Comparison of ENCODE assay signal across 28 cellular contexts in genomic region chr3:11900844-11901243, GRCh38.
"Had no signal": no experiment of that assay in that cellular context is flagged by ENCODE, and none has a peak within 500 bp of the region (broad histone marks: within the 10 kb centered on the region; RNA-seq: fewer than 3 reads in every experiment).

No MANE protein-coding gene starts in this region.

- H3K27ac ChIP-seq: hepatocyte, left ventricle myocardium inferior, neutrophil, ovary, right atrium auricular region, right lobe of liver, suprapubic skin, thoracic aorta, tibial artery, upper lobe of right lung had no signal

- H3K4me1 Mint-ChIP-seq: naive thymus-derived CD8-positive, alpha-beta T cell; nephron; neural crest cell; stimulated activated memory B cell treated with anti-CD40 and anti-IgM and Interleukin-4, amounts not matched to agents 10 μg/mL and 1 μg/mL and 100 μg/mL, for 72 hours had no signal

- H3K36me3 Mint-ChIP-seq: naive thymus-derived CD8-positive, alpha-beta T cell; stimulated activated memory B cell treated with anti-CD40 and anti-IgM and Interleukin-4, amounts not matched to agents 10 μg/mL and 1 μg/mL and 100 μg/mL, for 72 hours had no signal

- H3K36me3 ChIP-seq: left ventricle myocardium inferior, neutrophil, ovary, right atrium auricular region, right lobe of liver, suprapubic skin, thoracic aorta, tibial artery, upper lobe of right lung had no signal

- H3K4me1 ChIP-seq: left ventricle myocardium inferior, right atrium auricular region, right lobe of liver, suprapubic skin, tibial artery, upper lobe of right lung had no signal

- H3K27me3 ChIP-seq: hepatocyte, neutrophil, ovary, right atrium auricular region, right lobe of liver, suprapubic skin, upper lobe of right lung had no signal

- H3K9me3 ChIP-seq: left ventricle myocardium inferior, mucosa of descending colon, neutrophil, ovary, right atrium auricular region, right lobe of liver, suprapubic skin, thoracic aorta, tibial artery, upper lobe of right lung had no signal

- H3K4me2 ChIP-seq: hepatocyte, smooth muscle cell had no signal

- H3K4me3 Mint-ChIP-seq: naive thymus-derived CD8-positive, alpha-beta T cell; nephron; neural crest cell; stimulated activated memory B cell treated with anti-CD40 and anti-IgM and Interleukin-4, amounts not matched to agents 10 μg/mL and 1 μg/mL and 100 μg/mL, for 72 hours had no signal

- DNase-seq: islet precursor cell; left ventricle myocardium inferior; mesendoderm; midbrain; mucosa of descending colon; naive thymus-derived CD8-positive, alpha-beta T cell; occipital lobe; ovary; right lobe of liver; stimulated activated CD4-positive, alpha-beta T cell treated with anti-CD3 and anti-CD28 coated beads, Interleukin-1b, Interleukin-23, amount 100 ng/mL, for 48 hours; stimulated activated CD4-positive, alpha-beta T cell treated with anti-CD3 and anti-CD28 coated beads, Interleukin-2, amount 100 ng/mL, for 48 hours; stimulated activated CD4-positive, alpha-beta T cell treated with anti-CD3 and anti-CD28 coated beads, Interleukin-4, amount 100 ng/mL, for 4 hours; stimulated activated CD8-positive, alpha-beta memory T cell treated with anti-CD3 and anti-CD28 coated beads, Interleukin-4, amount 100 ng/mL, for 48 hours; stimulated activated naive CD4-positive, alpha-beta T cell treated with Interleukin-2 at 50 U/mL for 16 hours; tibial artery; trophoblast cell; upper lobe of right lung had no signal

- H3K27ac Mint-ChIP-seq: naive thymus-derived CD8-positive, alpha-beta T cell; nephron; progenitor cell of endocrine pancreas; stimulated activated memory B cell treated with anti-CD40 and anti-IgM and Interleukin-4, amounts not matched to agents 10 μg/mL and 1 μg/mL and 100 μg/mL, for 72 hours had no signal

- H3K4me3 ChIP-seq: hepatocyte, left ventricle myocardium inferior, lung, mucosa of descending colon, ovary, right atrium auricular region, right lobe of liver, smooth muscle cell, suprapubic skin, thoracic aorta, tibial artery, upper lobe of right lung had no signal

- H3K9me3 Mint-ChIP-seq: nephron, neural crest cell had no signal
